In genomic region chr19:1873524-1874473, GRCh38 we compare ENCODE assay signal across 8 cellular contexts. TPM values are rescaled to one million over a fixed set of nuclear protein-coding genes. Genes with fewer than 3 reads are reported as not detected.
DNase-seq lines count a peak whose midpoint lies in the region; ATAC-seq and TF ChIP-seq lines count a peak whose summit lies in the region.

No MANE protein-coding gene starts in this region.

- CTCF ChIA-PET in A673 (lab: Charles Lee) (no interaction called here), mammary epithelial cell (lab: Charles Lee; ENCODE audit: low non-redundant PET) (interaction anchor here (0.7 kb wide), 1 partner anchor 9 kb away, joined by 42 read pairs; no protein-coding TSS in a partner anchor)

- H3K9ac ChIP-seq in mammary epithelial cell (ENCODE audit: insufficient read depth, low read length), result no peak overlapping the region

- intact Hi-C loops in A673 (cut with micrococcal nuclease; ENCODE audit: unreplicated experiment) (no loop called here), mammary epithelial cell (cut with micrococcal nuclease) (no loop called here)

- no peaks in the 10 kb centered on the region for H3K27me3 Mint-ChIP-seq in mesothelial cell of epicardium (ENCODE audit: low read depth)

- H3K4me2 ChIP-seq in mammary epithelial cell (ENCODE audit: insufficient read depth, low read depth, low read length), result peak overlapping the region; percentile 98

- no TSS peak for BruUV-seq in A673 (replicated peaks; lab: Mats Ljungman, UMichigan)
- BruUV-seq in mammary epithelial cell (replicated peaks; lab: Mats Ljungman, UMichigan), result no TSS peak

- POLR2A ChIA-PET in A673 (lab: Charles Lee; ENCODE audit: low non-redundant PET), result no interaction called here

- H3K4me3 ChIP-seq in A673 (ENCODE audit: low read depth, low read length, poor library complexity, severe bottlenecking) (peak overlapping the region; percentile 87), MG63 (peak overlapping the region; percentile 90), mammary epithelial cell (replicated peaks in 1 of 3; ENCODE audit: insufficient read depth in 1 of 3, low read depth in 2 of 3, low read length in 3 of 3) (peak overlapping the region; percentile 15 to 100 (median 76))

- TF ChIP-seq CTCF in A673 (conservative IDR thresholded peaks at IDR 0.05; ENCODE audit: low read depth, low read length) (no peak), mammary epithelial cell (conservative IDR thresholded peaks at IDR 0.05 in 1 of 2, IDR thresholded peaks at IDR 0.05 in 1 of 2; ENCODE audit: extremely low read depth in 1 of 2, insufficient read depth in 1 of 2, low read depth in 1 of 2, low read length in 2 of 2) (no peak), mesothelial cell of epicardium (IDR thresholded peaks at IDR 0.05; ENCODE audit: unreplicated experiment) (no peak), GM13977 (IDR thresholded peaks at IDR 0.05; ENCODE audit: extremely low read depth, insufficient read depth, missing control alignments) (no peak)

- H3K9me3 ChIP-seq in A673 (ENCODE audit: low read depth, low read length, poor library complexity, severe bottlenecking), result no peaks in the 10 kb centered on the region
- no peaks in the 10 kb centered on the region for H3K9me3 ChIP-seq in MG63
- no peaks in the 10 kb centered on the region for H3K9me3 ChIP-seq in mammary epithelial cell (replicated peaks; ENCODE audit: insufficient read depth, low read length)

- in situ Hi-C loops in mammary epithelial cell (cut with MboI; ENCODE audit: low sequenced_read_pairs in 2 of 2) (no loop called here), GM13977 (cut with MboI; ENCODE audit: low pct_unique_long_range_greater_than_20kb, low sequenced_read_pairs, unreplicated experiment) (no loop called here)

- H4K20me1 ChIP-seq in mammary epithelial cell (ENCODE audit: insufficient read depth, low read length), result no peaks in the 10 kb centered on the region

- dilution Hi-C loops in mammary epithelial cell (cut with HindIII; ENCODE audit: low sequenced_read_pairs), result loop anchor here (5.0 kb wide), 4 partner anchors 119 to 454 kb away; partner anchors contain the start of genes LSM7 and SPPL2B

- 9% methylated on average over 28 of the region's 29 CpGs for WGBS in mammary epithelial cell (ENCODE audit: low coverage, missing lambda C conversion rate)

- H3K36me3 ChIP-seq in A673 (ENCODE audit: insufficient read depth, low read length, poor library complexity, severe bottlenecking) (peaks cover 8% of the 10 kb centered on the region), MG63 (peaks cover 5% of the 10 kb centered on the region; the same call in 1 of the 2 replicates), mammary epithelial cell (ENCODE audit: insufficient read depth, low read length) (no peaks in the 10 kb centered on the region)

- no peak for ATAC-seq in GM19351 (IDR thresholded peaks at IDR 0.05; ENCODE audit: unreplicated experiment)

- peak overlapping the region; percentile 99 for H3K4me3 Mint-ChIP-seq in mesothelial cell of epicardium

- no peaks in the 10 kb centered on the region for H3K36me3 Mint-ChIP-seq in mesothelial cell of epicardium

- H2AFZ ChIP-seq in mammary epithelial cell (ENCODE audit: low read depth, low read length), result peak overlapping the region; percentile 25

- H3K27ac Mint-ChIP-seq in mesothelial cell of epicardium, result peak overlapping the region; percentile 95

- peaks cover 59% of the 10 kb centered on the region for H3K79me2 ChIP-seq in mammary epithelial cell (ENCODE audit: insufficient read depth, low read length)

- H3K27ac ChIP-seq in A673 (ENCODE audit: low read depth, low read length, poor library complexity, severe bottlenecking) (peak overlapping the region; percentile 93), mammary epithelial cell (ENCODE audit: insufficient read depth, low read depth, low read length) (peak overlapping the region; percentile 30)

- no peak for DNase-seq in A673 (ENCODE audit: low spot score)
- DNase-seq in MG63, result no peak
- no peak for DNase-seq in mammary epithelial cell
- DNase-seq in mesothelial cell of epicardium (ENCODE audit: low spot score in 2 of 2, unreplicated experiment in 2 of 2), result no peak
- no peak for DNase-seq in GM13977 (ENCODE audit: low spot score)
- no peak for DNase-seq in NCI-H510A (lab: John Stamatoyannopoulos, UW)
- no peak for DNase-seq in stimulated activated CD4-positive, alpha-beta T cell treated with anti-CD3 and anti-CD28 coated beads, Interleukin-2, amount 100 ng/mL, for 24 hours

- H3K27me3 ChIP-seq in A673 (replicated peaks; ENCODE audit: insufficient read depth, low read depth, low read length, poor library complexity) (no peaks in the 10 kb centered on the region), MG63 (no peaks in the 10 kb centered on the region), mammary epithelial cell (ENCODE audit: insufficient read depth, low read length) (no peaks in the 10 kb centered on the region)

- H3K9me3 Mint-ChIP-seq in mesothelial cell of epicardium, result no peaks in the 10 kb centered on the region

- H3K4me1 ChIP-seq in A673 (ENCODE audit: insufficient read depth, low read length, poor library complexity, severe bottlenecking) (peaks cover 24% of the 10 kb centered on the region), mammary epithelial cell (ENCODE audit: insufficient read depth, low read length) (peaks cover 24% of the 10 kb centered on the region)

- peaks cover 24% of the 10 kb centered on the region for H3K4me1 Mint-ChIP-seq in mesothelial cell of epicardium

RNA-seq across cellular contexts. Expression of gene KLF16, which starts 10.4 kb away (rescaled TPM):
- total RNA-seq in A673 (2021) (46.8 and 49.1 TPM in 2 replicates), mammary epithelial cell (10 to 100 TPM; 13.7 to 56.2 TPM), mesothelial cell of epicardium (22.0 to 24.1 TPM (median 23.5 TPM) in 3 replicates)
- 8.1 and 12.6 TPM in 2 replicates for total RNA-seq in MG63 (2014; rRNA removed; shearing (Covaris generic); ENCODE audit: low replicate concordance)
- polyA plus RNA-seq in mammary epithelial cell, result 11.9 TPM
- 11.0 TPM for polyA minus RNA-seq in mammary epithelial cell

RNA-seq across cellular contexts. Expression of gene ABHD17A, which starts 11.5 kb away (rescaled TPM):
- total RNA-seq in A673 (2021) (56.9 and 60.0 TPM in 2 replicates), mammary epithelial cell (10 to 100 TPM; 46.2 to 61.5 TPM), mesothelial cell of epicardium (59.4 to 67.2 TPM (median 62.0 TPM) in 3 replicates)
- 51.7 and 70.7 TPM in 2 replicates for total RNA-seq in MG63 (2014; rRNA removed; shearing (Covaris generic); ENCODE audit: low replicate concordance)
- polyA plus RNA-seq in mammary epithelial cell, result 56.8 TPM
- polyA minus RNA-seq in mammary epithelial cell, result 7.2 TPM

RNA-seq across cellular contexts. Expression of gene REXO1, which starts 25.5 kb away (rescaled TPM):
- total RNA-seq in A673 (2021) (50.6 and 53.0 TPM in 2 replicates), mammary epithelial cell (10 to 100 TPM; 11.3 to 41.0 TPM), mesothelial cell of epicardium (41.6 to 46.6 TPM (median 44.3 TPM) in 3 replicates)
- total RNA-seq in MG63 (2014; rRNA removed; shearing (Covaris generic); ENCODE audit: low replicate concordance), result 2.2 and 4.4 TPM in 2 replicates
- 22.4 TPM for polyA plus RNA-seq in mammary epithelial cell
- polyA minus RNA-seq in mammary epithelial cell, result 29.8 TPM

RNA-seq across cellular contexts. Expression of gene ADAT3, which starts 31.4 kb away (rescaled TPM):
- total RNA-seq in A673 (2021) (14.1 and 18.0 TPM in 2 replicates), mammary epithelial cell (1 to 10 TPM; 3.5 to 7.3 TPM), mesothelial cell of epicardium (14.2 to 17.2 TPM (median 15.5 TPM) in 3 replicates)
- 3.6 TPM in 1 of 2 replicates, not detected in the other for total RNA-seq in MG63 (2014; rRNA removed; shearing (Covaris generic); ENCODE audit: low replicate concordance)
- polyA plus RNA-seq in mammary epithelial cell, result 1.7 TPM
- not detected for polyA minus RNA-seq in mammary epithelial cell

RNA-seq across cellular contexts. Expression of gene SCAMP4, which starts 31.4 kb away (rescaled TPM):
- 88.4 and 98.8 TPM in 2 replicates for total RNA-seq in A673 (2021)
- 33.0 and 41.5 TPM in 2 replicates for total RNA-seq in MG63 (2014; rRNA removed; shearing (Covaris generic); ENCODE audit: low replicate concordance)
- total RNA-seq in mammary epithelial cell, result 10 to 100 TPM; 70.2 to 76.5 TPM
- polyA plus RNA-seq in mammary epithelial cell, result 31.7 TPM
- polyA minus RNA-seq in mammary epithelial cell, result 38.7 TPM
- 93.5 to 97.7 TPM (median 93.5 TPM) in 3 replicates for total RNA-seq in mesothelial cell of epicardium
